Comparison of ENCODE assay signal across 26 cellular contexts in genomic region chr2:120495586-120495985, GRCh38.
"Had no signal": no experiment of that assay in that cellular context is flagged by ENCODE, and none has a peak within 500 bp of the region (broad histone marks: within the 10 kb centered on the region; RNA-seq: fewer than 3 reads in every experiment).

No MANE protein-coding gene starts in this region.

- DNase-seq: activated CD4-positive, alpha-beta memory T cell treated with anti-CD3 and anti-CD28 coated beads for 36 hours; activated CD4-positive, alpha-beta T cell treated with anti-CD3 and anti-CD28 coated beads for 36 hours; activated CD4-positive, alpha-beta T cell treated with anti-CD3 and anti-CD28 coated beads, Interleukin-2, amount 10 ng/mL, durations not matched to agents 24 days and 14 days; activated CD4-positive, CD25-positive, alpha-beta regulatory T cell; activated CD4-positive, CD25-positive, alpha-beta regulatory T cell treated with anti-CD3 and anti-CD28 coated beads, Interleukin-2, amount 50 U/mL, for 72 hours; activated CD8-positive, alpha-beta memory T cell treated with anti-CD3 and anti-CD28 coated beads, Interleukin-2, amount 10 ng/mL, durations not matched to agents 7 days and 5 days; activated CD8-positive, alpha-beta memory T cell treated with anti-CD3 and anti-CD28 coated beads, Interleukin-2, amount 50 U/mL, for 4 hours; activated CD8-positive, alpha-beta T cell treated with anti-CD3 and anti-CD28 coated beads, Interleukin-2, amount 10 ng/mL, durations not matched to agents 7 days and 5 days; activated effector memory CD4-positive, alpha-beta T cell treated with anti-CD3 and anti-CD28 coated beads, Interleukin-2, amount 50 U/mL, for 16 hours; activated naive CD4-positive, alpha-beta T cell treated with anti-CD3 and anti-CD28 coated beads, Interleukin-2, amount 10 ng/mL, durations not matched to agents 7 days and 5 days; activated naive CD8-positive, alpha-beta T cell treated with anti-CD3 and anti-CD28 coated beads, Interleukin-2, amount 10 ng/mL, durations not matched to agents 7 days and 5 days; activated T-cell treated with anti-CD3 and anti-CD28 coated beads, Interleukin-2, amount 50 U/mL, for 1 hour; activated T-cell treated with anti-CD3 and anti-CD28 coated beads, Interleukin-2, amount 50 U/mL, for 48 hours; central memory CD4-positive, alpha-beta T cell; cerebellar nuclear complex; dermis blood vessel endothelial cell; effector CD8-positive, alpha-beta T cell; esophagus squamous epithelium; foreskin melanocyte; T-helper 2 cell had no signal

- H3K4me1 ChIP-seq: ascending aorta, breast epithelium, esophagus squamous epithelium, gastroesophageal sphincter had no signal

- H3K36me3 ChIP-seq: ascending aorta, breast epithelium, cardiac muscle cell, esophagus squamous epithelium, gastroesophageal sphincter had no signal

- H3K27me3 ChIP-seq: ascending aorta, breast epithelium, gastroesophageal sphincter had no signal

- H3K27ac ChIP-seq: ascending aorta, breast epithelium, cardiac muscle cell, coronary artery, epithelial cell of prostate, esophagus squamous epithelium, gastroesophageal sphincter had no signal

- H3K4me3 ChIP-seq: ascending aorta, breast epithelium, cardiac muscle cell, coronary artery, esophagus squamous epithelium, gastroesophageal sphincter had no signal

- H3K9me3 ChIP-seq: ascending aorta, breast epithelium, esophagus squamous epithelium, gastroesophageal sphincter had no signal
